8 cellular contexts compared by ENCODE assay signal in genomic region chr1:212698467-212699103, GRCh38. TPM values are rescaled to one million over a fixed set of nuclear protein-coding genes. Genes with fewer than 3 reads are reported as not detected.
A peak's percentile ranks its signal among the peaks of the same experiment; 100 is the strongest.
DNase-seq lines count a peak whose midpoint lies in the region; ATAC-seq, FAIRE-seq and TF ChIP-seq lines count a peak whose summit lies in the region.

No MANE protein-coding gene starts in this region.

- H3K4me3 Mint-ChIP-seq in activated CD4-positive, alpha-beta T cell treated with anti-CD3 and anti-CD28 coated beads for 36 hours: peak overlapping the region; percentile 77

- dilution Hi-C loops in endothelial cell of umbilical vein (cut with MboI; ENCODE audit: extremely low pct_ligation_motif_present, low sequenced_read_pairs): no loop called here

- H2AFZ ChIP-seq in endothelial cell of umbilical vein (ENCODE audit: low read depth, low read length): peak overlapping the region; percentile 83

- H3K27me3 ChIP-seq in HUES6 (ENCODE audit: control insufficient read depth, insufficient read depth, low read length): peaks cover 75% of the 10 kb centered on the region
- H3K27me3 ChIP-seq in endothelial cell of umbilical vein (ENCODE audit: control insufficient read depth in 2 of 2, insufficient read depth in 2 of 2, low read length in 2 of 2): peaks cover 40 to 64% of the 10 kb centered on the region in 2 experiments
- peaks cover 15 to 57% (median 53%) of the 10 kb centered on the region in 3 donors for H3K27me3 ChIP-seq in skeletal muscle tissue (ENCODE audit: control insufficient read depth in 3 of 3, insufficient read depth in 3 of 3, low read length in 3 of 3)

- no peak for FAIRE-seq in endothelial cell of umbilical vein (lab: Jason Lieb, UNC)

- no peak overlapping the region for H3K27ac ChIP-seq in HUES6 (ENCODE audit: low read depth, low read length)
- H3K27ac ChIP-seq in endothelial cell of umbilical vein (ENCODE audit: insufficient read depth, low read depth, low read length): no peak overlapping the region
- H3K27ac ChIP-seq in skeletal muscle tissue (ENCODE audit: low read depth, low read length): no peak overlapping the region

- H3K4me3 ChIP-seq in HUES6 (ENCODE audit: low read depth, low read length): peak overlapping the region; percentile 68
- no peak overlapping the region for H3K4me3 ChIP-seq in endothelial cell of umbilical vein (replicated peaks in 1 of 3; ENCODE audit: insufficient read depth in 1 of 3, low read depth in 1 of 3, low read length in 3 of 3)
- peak overlapping the region; percentile 49 to 58 (median 54) for H3K4me3 ChIP-seq in skeletal muscle tissue (ENCODE audit: low read length in 3 of 3)

- TF ChIP-seq CTCF in endothelial cell of umbilical vein (IDR thresholded peaks at IDR 0.05; ENCODE audit: extremely low read depth in 1 of 2, insufficient read depth in 1 of 2, low read depth in 1 of 2, low read length in 2 of 2): no peak

- BruUV-seq in endothelial cell of umbilical vein (replicated peaks; lab: Mats Ljungman, UMichigan): no TSS peak

- peaks cover 51% of the 10 kb centered on the region for H3K4me1 Mint-ChIP-seq in activated CD4-positive, alpha-beta T cell treated with anti-CD3 and anti-CD28 coated beads for 36 hours

- peaks cover 5% of the 10 kb centered on the region for H3K27me3 Mint-ChIP-seq in activated CD4-positive, alpha-beta T cell treated with anti-CD3 and anti-CD28 coated beads for 36 hours

- H3K9me3 ChIP-seq in HUES6 (ENCODE audit: control insufficient read depth, insufficient read depth, low read depth, low read length) (no peaks in the 10 kb centered on the region), endothelial cell of umbilical vein (replicated peaks; ENCODE audit: control insufficient read depth, insufficient read depth, low read length) (no peaks in the 10 kb centered on the region), skeletal muscle tissue (ENCODE audit: control insufficient read depth in 3 of 3, low read length in 3 of 3) (no peaks in the 10 kb centered on the region)

- POLR2A ChIA-PET in activated CD4-positive, alpha-beta T cell treated with anti-CD3 and anti-CD28 coated beads for 36 hours (lab: Charles Lee): interaction anchor here (0.6 to 1.5 kb wide), 4 partner anchors 20 to 226 kb away, joined by 3 to 5 read pairs (median 3); partner anchors contain the start of gene ATF3
- POLR2A ChIA-PET in endothelial cell of umbilical vein (lab: Charles Lee): interaction anchor here (0.5 kb wide), 1 partner anchor 22 kb away, joined by 3 read pairs; no protein-coding TSS in a partner anchor

- no peak for TF ChIP-seq POLR2A in endothelial cell of umbilical vein (IDR thresholded peaks at IDR 0.05; ENCODE audit: low read depth, low read length)

- no peak overlapping the region for H3K4me2 ChIP-seq in endothelial cell of umbilical vein (ENCODE audit: insufficient read depth, low read length)

- H3K9ac ChIP-seq in HUES6 (ENCODE audit: low read length) (no peak overlapping the region), endothelial cell of umbilical vein (replicated peaks; ENCODE audit: extremely low read depth, insufficient read depth, low read length) (no peak overlapping the region), skeletal muscle tissue (ENCODE audit: low read depth in 1 of 3, low read length in 3 of 3) (no peak overlapping the region)

- intact Hi-C loops in activated CD4-positive, alpha-beta T cell treated with anti-CD3 and anti-CD28 coated beads for 36 hours (cut with DNase I, micrococcal nuclease): loop anchor here (1.0 to 10.0 kb wide), 12 partner anchors 33 to 296 kb away; partner anchors contain the start of genes ATF3 (in 1 of the 2), FLVCR1 (in 1 of the 2), NSL1 (in 1 of the 2) and TATDN3 (in 1 of the 2)
- intact Hi-C loops in endothelial cell of umbilical vein (cut with micrococcal nuclease): loop anchor here (5.0 kb wide), 1 partner anchor 356 kb away; no protein-coding TSS in a partner anchor

- no peaks in the 10 kb centered on the region for H3K79me2 ChIP-seq in endothelial cell of umbilical vein (ENCODE audit: control insufficient read depth, insufficient read depth, low read length)

- no peak for DNase-seq in activated CD4-positive, alpha-beta T cell treated with anti-CD3 and anti-CD28 coated beads for 36 hours
- DNase-seq in activated CD4-positive, alpha-beta T cell treated with anti-CD3 and anti-CD28 coated beads, Interleukin-2, amount 50 U/mL, for 4 hours: no peak
- DNase-seq in endothelial cell of umbilical vein (ENCODE audit: low read depth, low spot score): no peak
- DNase-seq in NCI-H774 (lab: John Stamatoyannopoulos, UW): no peak
- DNase-seq in mucosa of gallbladder (ENCODE audit: low spot score): no peak

- peak overlapping the region; percentile 63 for H3K27ac Mint-ChIP-seq in activated CD4-positive, alpha-beta T cell treated with anti-CD3 and anti-CD28 coated beads for 36 hours

- H3K9me3 Mint-ChIP-seq in activated CD4-positive, alpha-beta T cell treated with anti-CD3 and anti-CD28 coated beads for 36 hours (ENCODE audit: low read depth): no peaks in the 10 kb centered on the region

- no peaks in the 10 kb centered on the region for H3K36me3 ChIP-seq in HUES6 (ENCODE audit: control insufficient read depth, insufficient read depth, low read length)
- no peaks in the 10 kb centered on the region for H3K36me3 ChIP-seq in endothelial cell of umbilical vein (ENCODE audit: control insufficient read depth in 2 of 2, extremely low read depth in 1 of 2, insufficient read depth in 2 of 2, low read length in 2 of 2)
- no peaks in the 10 kb centered on the region for H3K36me3 ChIP-seq in skeletal muscle tissue (ENCODE audit: control insufficient read depth in 3 of 3, insufficient read depth in 3 of 3, low read length in 3 of 3)

- H4K20me1 ChIP-seq in endothelial cell of umbilical vein (replicated peaks; ENCODE audit: control insufficient read depth, extremely low read depth, insufficient read depth, low read length): no peaks in the 10 kb centered on the region

- CTCF ChIA-PET in activated CD4-positive, alpha-beta T cell treated with anti-CD3 and anti-CD28 coated beads for 36 hours (lab: Charles Lee): interaction anchor here (0.5 to 3.0 kb wide), 22 partner anchors 19 to 353 kb away, joined by 3 to 11 read pairs (median 4); partner anchors contain the start of genes NSL1 and TATDN3
- CTCF ChIA-PET in endothelial cell of umbilical vein (lab: Charles Lee): interaction anchor here (0.6 to 4.8 kb wide), 8 partner anchors 10 to 297 kb away, joined by 4 to 22 read pairs (median 5); partner anchors contain the start of gene ATF3

- no peaks in the 10 kb centered on the region for H3K9me1 ChIP-seq in endothelial cell of umbilical vein (replicated peaks; ENCODE audit: control insufficient read depth, extremely low read depth, insufficient read depth, low read length)

- H3K4me1 ChIP-seq in HUES6 (ENCODE audit: control insufficient read depth, insufficient read depth, low read length): peaks cover 14% of the 10 kb centered on the region; the same call in 1 of the 2 replicates
- peaks cover 16% of the 10 kb centered on the region for H3K4me1 ChIP-seq in endothelial cell of umbilical vein (ENCODE audit: control insufficient read depth, extremely low read depth, insufficient read depth, low read length)
- H3K4me1 ChIP-seq in skeletal muscle tissue (ENCODE audit: control insufficient read depth in 3 of 3, insufficient read depth in 3 of 3, low read length in 3 of 3): peaks cover 13 to 14% (median 13%) of the 10 kb centered on the region in 3 donors

- H3K36me3 Mint-ChIP-seq in activated CD4-positive, alpha-beta T cell treated with anti-CD3 and anti-CD28 coated beads for 36 hours (ENCODE audit: low read depth): peaks cover 41% of the 10 kb centered on the region

- ATAC-seq in activated CD4-positive, alpha-beta T cell treated with anti-CD3 and anti-CD28 coated beads for 36 hours: peak; percentile 3
- ATAC-seq in esophagus mucosa: no peak

TF ChIP-seq in endothelial cell of umbilical vein, 7 proteins besides CTCF, POLR2A, EP300 and RAD21:
- TF ChIP-seq POLR2AphosphoS5 (IDR thresholded peaks at IDR 0.05; ENCODE audit: insufficient read depth, low read depth, low read length) (no peak), GATA2 (IDR thresholded peaks at IDR 0.05; ENCODE audit: insufficient read depth, insufficient read length, low read depth, low read length) (no peak), MYC (IDR thresholded peaks at IDR 0.05; ENCODE audit: low read depth, low read length) (no peak), EZH2 (IDR thresholded peaks at IDR 0.05; ENCODE audit: borderline replicate concordance, low read depth, low read length, severe bottlenecking) (no peak), FOS (IDR thresholded peaks at IDR 0.05; ENCODE audit: borderline replicate concordance, insufficient read depth, low read length) (no peak)

RNA-seq across cellular contexts. Expression of gene BATF3, which starts 1.1 kb away (rescaled TPM):
- 100 to 1,000 TPM; 129 to 149 TPM for total RNA-seq in activated CD4-positive, alpha-beta T cell treated with anti-CD3 and anti-CD28 coated beads for 36 hours
- 0.25 and 1.9 TPM in 2 replicates for total RNA-seq in endothelial cell of umbilical vein
- 0.69 and 1.3 TPM in 2 replicates for polyA plus RNA-seq in endothelial cell of umbilical vein
- 0.39 and 0.62 TPM in 2 replicates for polyA plus RNA-seq in endothelial cell of umbilical vein (2011; cell fraction: cytosol; rRNA removed)
- 0.68 and 0.84 TPM in 2 replicates for polyA plus RNA-seq in endothelial cell of umbilical vein (2011; cell fraction: nucleus; rRNA removed)
- 0.68 TPM in 1 of 2 replicates, not detected in the other for polyA plus RNA-seq in endothelial cell of umbilical vein (2012)
- not detected in 2 replicates for polyA minus RNA-seq in endothelial cell of umbilical vein
- not detected for polyA minus RNA-seq in endothelial cell of umbilical vein (2011; cell fraction: cytosol; rRNA and poly(A)+ RNA removed)
- 0.29 and 0.96 TPM in 2 replicates for polyA minus RNA-seq in endothelial cell of umbilical vein (2011; cell fraction: nucleus; rRNA and poly(A)+ RNA removed)
- total RNA-seq in skeletal muscle tissue: 0.52 TPM
- 0.68 TPM for total RNA-seq in esophagus mucosa
- total RNA-seq in mucosa of gallbladder: 4.2 TPM

Comparison
In these comparisons a context has a peak if more than half of its experiments do, and no peak if none do; other contexts are left out.
1. H3K4me3 ChIP-seq: peak in HUES6 (single experiment) and skeletal muscle tissue (3 of 3); none in endothelial cell of umbilical vein (0 of 3).
2. RNA of gene BATF3, which starts 1.1 kb away (total RNA-seq): 129 to 149 TPM in activated CD4-positive, alpha-beta T cell treated with anti-CD3 and anti-CD28 coated beads for 36 hours; 4.2 TPM in mucosa of gallbladder (single experiment), 0.25 to 1.9 TPM in endothelial cell of umbilical vein, 0.68 TPM in esophagus mucosa (single experiment) and 0.52 TPM in skeletal muscle tissue (single experiment); every median in the first group is over 10 times any median in the second.